ENCODE assay signal across 8 cellular contexts in the genomic region with DNA sequence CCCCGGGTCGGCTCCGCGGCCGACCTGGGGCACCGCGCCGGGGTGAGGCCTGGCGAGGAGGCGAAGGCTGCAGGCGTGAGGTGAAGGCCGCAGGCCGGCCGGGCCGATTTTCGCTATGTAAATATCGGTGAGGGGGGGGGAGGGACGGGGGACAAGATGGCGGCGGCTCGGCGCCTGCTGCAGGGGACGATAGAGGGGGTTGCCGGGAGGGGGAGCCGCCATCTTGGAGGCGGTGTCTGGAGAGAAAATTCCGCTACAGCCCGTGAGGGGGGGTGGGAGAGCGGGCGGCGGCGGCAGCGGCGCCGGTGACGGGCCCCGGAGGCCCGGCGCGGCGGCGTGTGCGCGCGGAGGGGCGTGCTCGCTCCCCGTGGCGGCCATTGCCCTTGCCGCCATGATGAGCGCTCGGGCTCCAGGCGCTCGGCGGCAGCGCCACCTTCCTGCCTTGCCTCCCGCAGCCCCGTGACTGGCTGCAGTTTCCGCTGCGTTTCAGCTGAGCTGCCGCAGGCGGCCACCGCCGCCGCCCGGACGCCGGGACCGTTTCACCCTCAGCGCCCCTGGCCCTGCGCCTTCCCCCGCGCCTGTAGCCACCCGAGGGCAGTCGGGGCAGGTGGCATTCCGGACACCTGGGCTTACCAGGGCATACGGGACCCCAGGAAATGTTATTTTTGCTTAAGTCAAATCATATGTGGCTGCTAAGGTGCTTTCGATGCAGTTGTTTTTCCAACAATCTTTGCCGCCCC. TPM values are rescaled to one million over a fixed set of nuclear protein-coding genes. Genes with fewer than 3 reads are reported as not detected.
DNase-seq lines count a peak whose midpoint lies in the region; FAIRE-seq and TF ChIP-seq lines count a peak whose summit lies in the region.

No MANE protein-coding gene starts in this region.

- H3K36me3 ChIP-seq in suprapubic skin: no peaks in the 10 kb centered on the region

- peak; percentile 64 for TF ChIP-seq POLR2A in Raji (IDR thresholded peaks at IDR 0.05; ENCODE audit: insufficient read depth, low read depth, low read length)
- TF ChIP-seq POLR2A in suprapubic skin (IDR thresholded peaks at IDR 0.05): peak in 1 of 2 donors; percentile 55

- DNase-seq in GDM1 (lab: John Stamatoyannopoulos, UW): peak; percentile 91
- DNase-seq in GOT3 (lab: John Stamatoyannopoulos, UW): peak; percentile 77
- peak; percentile 82 for DNase-seq in activated naive CD4-positive, alpha-beta T cell treated with Interleukin-2 at 50 U/mL for 16 hours
- DNase-seq in frontal cortex (ENCODE audit: low spot score in 2 of 2): peak; percentile 66 to 95
- DNase-seq in nucleus accumbens (lab: John Stamatoyannopoulos, UW): peak in 55 of 56 donors; percentile 6 to 99 (median 83)
- DNase-seq in suprapubic skin (ENCODE audit: low spot score in 2 of 2): peak; percentile 89 to 94

- peak overlapping the region; percentile 99 for H3K27ac ChIP-seq in suprapubic skin

- no peak for FAIRE-seq in frontal cortex (lab: Jason Lieb, UNC)

- peaks cover 55% of the 10 kb centered on the region for H3K4me1 ChIP-seq in suprapubic skin

- TF ChIP-seq CTCF in LNCAP (IDR thresholded peaks at IDR 0.05): peak; percentile 19; the same call in 1 of the 2 replicates
- peak; percentile 35 for TF ChIP-seq CTCF in suprapubic skin (IDR thresholded peaks at IDR 0.05)

- no peaks in the 10 kb centered on the region for H3K27me3 ChIP-seq in suprapubic skin

- WGBS in suprapubic skin: under 1% methylated on average over 26 of the region's 79 CpGs

- H3K4me3 ChIP-seq in suprapubic skin: peak overlapping the region; percentile 58

- no peaks in the 10 kb centered on the region for H3K9me3 ChIP-seq in suprapubic skin

- TF ChIP-seq EP300 in suprapubic skin (IDR thresholded peaks at IDR 0.05): no peak

RNA-seq across cellular contexts. Expression of gene ZFX, which starts 0.7 kb away (rescaled TPM):
- 46.1 TPM for total RNA-seq in frontal cortex
- total RNA-seq in suprapubic skin: 10 to 100 TPM; 31.4 to 61.3 (median 45.0) TPM

Comparison
In these comparisons a context has a peak if more than half of its experiments do, and no peak if none do; other contexts are left out.
1. Peak in every context shown above with its lines: DNase-seq, H3K4me3 ChIP-seq and H3K27ac ChIP-seq.